In the genomic region with DNA sequence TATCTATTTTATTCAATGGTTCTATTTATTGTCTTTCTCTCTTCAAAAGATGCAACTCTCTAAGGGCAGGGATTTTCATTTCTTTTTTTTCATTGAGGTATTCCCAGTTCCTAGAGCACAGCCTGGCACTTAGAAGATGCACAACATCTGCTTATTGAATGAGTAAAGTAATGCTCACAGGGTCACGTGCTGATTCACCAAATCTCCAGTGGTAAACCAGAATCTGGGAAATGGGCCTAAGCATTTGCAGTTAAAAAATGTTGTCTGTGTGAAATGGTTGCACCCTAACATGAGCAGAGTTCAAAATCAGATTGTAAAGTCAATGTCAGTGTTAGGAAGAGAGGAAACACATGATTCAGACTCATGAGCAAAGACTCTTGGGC, we compare ENCODE assay signal across 21 cellular contexts. TPM values are rescaled to one million over a fixed set of nuclear protein-coding genes. Genes with fewer than 3 reads are reported as not detected.
DNase-seq lines count a peak whose midpoint lies in the region; ATAC-seq and TF ChIP-seq lines count a peak whose summit lies in the region.
"Had no signal": no experiment of that assay in that cellular context is flagged by ENCODE, and none has a peak within 500 bp of the region (broad histone marks: within the 10 kb centered on the region; RNA-seq: fewer than 3 reads in every experiment).

No MANE protein-coding gene starts in this region.

- CTCF ChIA-PET in HCT116 (lab: Charles Lee) = no interaction called here

- no peak for DNase-seq in HCT116 (ENCODE audit: low read depth, low spot score)
- DNase-seq in ascending aorta (ENCODE audit: low spot score in 2 of 2) = no peak
- DNase-seq in trophoblast cell = no peak
- no peak for DNase-seq in NCI-H146 (lab: John Stamatoyannopoulos, UW)
- no peak for DNase-seq in kidney glomerular epithelial cell (lab: John Stamatoyannopoulos, UW)
- DNase-seq: activated CD4-positive, alpha-beta T cell treated with anti-CD3 and anti-CD28 coated beads, Interleukin-2, amount 10 ng/mL, durations not matched to agents 7 days and 5 days; activated CD8-positive, alpha-beta memory T cell treated with anti-CD3 and anti-CD28 coated beads, Interleukin-2, amount 10 ng/mL, durations not matched to agents 7 days and 5 days; activated naive CD4-positive, alpha-beta T cell treated with anti-CD3 and anti-CD28 coated beads, Interleukin-2, amount 10 ng/mL, durations not matched to agents 7 days and 5 days; EL; glutamatergic neuron; KG1; NCI-H1694; NCI-H526; stimulated activated CD8-positive, alpha-beta memory T cell treated with anti-CD3 and anti-CD28 coated beads, Interleukin-4, amount 100 ng/mL, for 48 hours; WERI-Rb-1 had no signal

- no peaks in the 10 kb centered on the region for H3K9me2 ChIP-seq in HCT116 (ENCODE audit: insufficient read depth)

- no peak overlapping the region for H2BK5ac ChIP-seq in trophoblast cell (ENCODE audit: low read depth, low read length, poor library complexity)

- TF ChIP-seq RAD21 in HCT116 (IDR thresholded peaks at IDR 0.05; ENCODE audit: low read depth) = no peak

- H2AK5ac ChIP-seq in trophoblast cell (ENCODE audit: low read length) = no peak overlapping the region

- H3K36me3 ChIP-seq in ACC112 (ENCODE audit: insufficient read depth, low read length) = no peaks in the 10 kb centered on the region
- H3K36me3 ChIP-seq in HCT116 (ENCODE audit: control insufficient read depth in 1 of 2, insufficient read depth in 2 of 2, low read length in 2 of 2) = no peaks in the 10 kb centered on the region
- no peaks in the 10 kb centered on the region for H3K36me3 ChIP-seq in ascending aorta
- no peaks in the 10 kb centered on the region for H3K36me3 ChIP-seq in trophoblast cell (ENCODE audit: control insufficient read depth in 1 of 2, insufficient read depth in 2 of 2, low read length in 2 of 2)
- H3K36me3 ChIP-seq: prostate gland, WERI-Rb-1 had no signal

- RAD21 ChIA-PET in HCT116 (lab: Charles Lee; ENCODE audit: low non-redundant PET in 1 of 2, low total read pairs in 2 of 2, uncharacterized antibody in 2 of 2, unreplicated experiment in 2 of 2) = no interaction called here

- TF ChIP-seq CTCF in HCT116 (IDR thresholded peaks at IDR 0.05 in 2 of 3, conservative IDR thresholded peaks at IDR 0.05 in 1 of 3; ENCODE audit: borderline replicate concordance in 1 of 3, insufficient read depth in 1 of 3, low read depth in 2 of 3, low read length in 2 of 3) (no peak), ascending aorta (IDR thresholded peaks at IDR 0.05) (no peak)

- no peak overlapping the region for H3K4ac ChIP-seq in trophoblast cell (ENCODE audit: low read depth, low read length)

- no peaks in the 10 kb centered on the region for H4K20me1 ChIP-seq in HCT116 (ENCODE audit: insufficient read depth)

- peak overlapping the region; percentile 25 for H3K14ac ChIP-seq in trophoblast cell (ENCODE audit: low read length)

- BruUV-seq in HCT116 (replicated peaks; lab: Mats Ljungman, UMichigan) = no TSS peak

- no peaks in the 10 kb centered on the region for H3K9me3 ChIP-seq in HCT116 (ENCODE audit: control insufficient read depth in 1 of 2, insufficient read depth in 1 of 2, low read depth in 1 of 2, low read length in 2 of 2)
- H3K9me3 ChIP-seq in ascending aorta = no peaks in the 10 kb centered on the region
- H3K9me3 ChIP-seq in trophoblast cell (ENCODE audit: insufficient read depth, low read depth, low read length) = no peaks in the 10 kb centered on the region
- H3K9me3 ChIP-seq: prostate gland had no signal

- WGBS in trophoblast cell (ENCODE audit: extremely low coverage, insufficient coverage, insufficient read length) = no CpG with 5 or more reads among the region's 1 CpG

- H3K9ac ChIP-seq in HCT116 (ENCODE audit: low read length) = no peak overlapping the region
- no peak overlapping the region for H3K9ac ChIP-seq in trophoblast cell (ENCODE audit: low read length)

- ATAC-seq in HCT116 (no peak), HG02981 (IDR thresholded peaks at IDR 0.05; ENCODE audit: unreplicated experiment) (no peak), HG02970 (IDR thresholded peaks at IDR 0.05; ENCODE audit: low FRiP score, unreplicated experiment) (no peak)
- ATAC-seq: activated CD8-positive, alpha-beta memory T cell treated with anti-CD3 and anti-CD28 coated beads, Interleukin-2, amount 10 ng/mL, durations not matched to agents 7 days and 5 days had no signal

- H3K79me2 ChIP-seq in ACC112 (ENCODE audit: control insufficient read depth, insufficient read depth, low read length, unreplicated experiment) (peaks cover 4% of the 10 kb centered on the region), HCT116 (ENCODE audit: insufficient read depth, low read length) (no peaks in the 10 kb centered on the region), trophoblast cell (ENCODE audit: control insufficient read depth, insufficient read depth, low read length, poor library complexity) (no peaks in the 10 kb centered on the region)

- peak overlapping the region; percentile 93; the same call in 1 of the 2 replicates for H3K27ac ChIP-seq in ACC112 (ENCODE audit: low read depth, low read length)
- H3K27ac ChIP-seq in HCT116 (ENCODE audit: low read depth, low read length) = no peak overlapping the region
- peak overlapping the region; percentile 63 to 76 for H3K27ac ChIP-seq in ascending aorta
- no peak overlapping the region for H3K27ac ChIP-seq in trophoblast cell (ENCODE audit: low read depth, low read length)
- H3K27ac ChIP-seq: C4-2B, prostate gland, WERI-Rb-1 had no signal

- H2AFZ ChIP-seq in ACC112 (ENCODE audit: low read length, unreplicated experiment) = no peak overlapping the region
- no peak overlapping the region for H2AFZ ChIP-seq in HCT116 (ENCODE audit: low read depth, low read length, poor library complexity, severe bottlenecking)
- H2AFZ ChIP-seq in trophoblast cell (ENCODE audit: insufficient read depth, low read length, poor library complexity) = no peak overlapping the region

- POLR2A ChIA-PET in HCT116 (lab: Charles Lee) = no interaction called here

- no peak for TF ChIP-seq POLR2A in HCT116 (IDR thresholded peaks at IDR 0.05; ENCODE audit: borderline replicate concordance, extremely low read depth, insufficient read depth, insufficient read length)

- H3K4me2 ChIP-seq in HCT116 (ENCODE audit: low read length) (peak overlapping the region; percentile 71; the same call in 1 of the 2 replicates), trophoblast cell (ENCODE audit: low read length) (no peak overlapping the region)

- H3K79me1 ChIP-seq in trophoblast cell (ENCODE audit: low read length) = peaks cover 14% of the 10 kb centered on the region

- no peak overlapping the region for H3K23ac ChIP-seq in trophoblast cell (ENCODE audit: low read length)

- H2BK120ac ChIP-seq in trophoblast cell (ENCODE audit: insufficient read depth, low read length, poor library complexity) = no peak overlapping the region

- no peak overlapping the region for H4K8ac ChIP-seq in trophoblast cell (ENCODE audit: low read depth, low read length)

- H3K27me3 ChIP-seq in ACC112 (ENCODE audit: insufficient read depth, low read length) (no peaks in the 10 kb centered on the region), HCT116 (ENCODE audit: insufficient read depth, low read length) (no peaks in the 10 kb centered on the region), ascending aorta (no peaks in the 10 kb centered on the region), trophoblast cell (ENCODE audit: insufficient read depth, low read length) (no peaks in the 10 kb centered on the region)

- peak overlapping the region; percentile 70 for H4K91ac ChIP-seq in trophoblast cell (ENCODE audit: low read depth, low read length)

- intact Hi-C loops in HCT116 (cut with micrococcal nuclease) = no loop called here
- intact Hi-C loops in ascending aorta (cut with DNase I) = loop anchor here (5.0 to 10.0 kb wide), 2 partner anchors 34 to 931 kb away; no protein-coding TSS in a partner anchor

- H3K4me3 ChIP-seq in ACC112 (ENCODE audit: low read depth, low read length) = no peak overlapping the region
- no peak overlapping the region for H3K4me3 ChIP-seq in HCT116 (replicated peaks in 1 of 2; ENCODE audit: low read depth in 1 of 2, low read length in 2 of 2)
- H3K4me3 ChIP-seq in ascending aorta = no peak overlapping the region
- no peak overlapping the region for H3K4me3 ChIP-seq in trophoblast cell (ENCODE audit: low read depth, low read length)
- H3K4me3 ChIP-seq: lung, prostate gland had no signal

- peaks cover 72% of the 10 kb centered on the region for H3K4me1 ChIP-seq in ACC112 (ENCODE audit: control insufficient read depth, insufficient read depth, low read length, unreplicated experiment)
- peaks cover 12 to 41% of the 10 kb centered on the region in 2 experiments for H3K4me1 ChIP-seq in HCT116 (ENCODE audit: control insufficient read depth in 1 of 2, insufficient read depth in 2 of 2, low read length in 2 of 2)
- H3K4me1 ChIP-seq in ascending aorta = peaks cover 6 to 26% of the 10 kb centered on the region in 2 donors
- peaks cover 10% of the 10 kb centered on the region in 2 experiments for H3K4me1 ChIP-seq in trophoblast cell (ENCODE audit: control insufficient read depth in 1 of 2, insufficient read depth in 2 of 2, low read length in 2 of 2)
- H3K4me1 ChIP-seq: prostate gland had no signal

- no peak overlapping the region for H4K12ac ChIP-seq in trophoblast cell (ENCODE audit: low read depth, low read length)

- no peak overlapping the region for H3K18ac ChIP-seq in trophoblast cell (ENCODE audit: low read length)

- H2BK12ac ChIP-seq in trophoblast cell (ENCODE audit: low read length) = no peak overlapping the region

RNA-seq across cellular contexts. Expression of gene SLC8A1, which starts 15.8 kb away (rescaled TPM):
- 0.07 TPM for total RNA-seq in HCT116 (2021; ENCODE audit: unreplicated experiment)
- polyA plus RNA-seq in HCT116 (2012) = not detected in 2 replicates
- 5.6 TPM for total RNA-seq in ascending aorta
- 13.3 and 13.7 TPM in 2 replicates for polyA plus RNA-seq in trophoblast cell (2013)

Comparison
In these comparisons a context has a peak if more than half of its experiments do, and no peak if none do; other contexts are left out.
1. H3K27ac ChIP-seq: peak in ACC112 (single experiment) and ascending aorta (2 of 2); none in HCT116 (single experiment) and trophoblast cell (single experiment).